In genomic region chr17:1735834-1736347, GRCh38 we compare ENCODE assay signal across 1 cellular context.
TF ChIP-seq lines count a peak whose summit lies in the region.

No MANE protein-coding gene starts in this region.

TF ChIP-seq in HepG2, 621 proteins besides CTCF, POLR2A, EP300 and RAD21 (continued from another document and continues in another):
- TF ChIP-seq TEF (CRISPR knock-in tag; IDR thresholded peaks at IDR 0.05) (0 out of 2 replicates have a peak, but pooled peaks have one; percentile 5), ZNF382 (CRISPR knock-in tag; IDR thresholded peaks at IDR 0.05; ENCODE audit: borderline replicate concordance) (no peak), PCBP1 (IDR thresholded peaks at IDR 0.05; ENCODE audit: borderline replicate concordance, low read depth, low read length) (no peak; the same call in 1 of the 2 replicates), HMGXB4 (CRISPR knock-in tag; IDR thresholded peaks at IDR 0.05; ENCODE audit: borderline replicate concordance in 1 of 2, low read depth in 1 of 2) (peak in 1 of 2 experiments; percentile 56; a peak in 1 of 4 replicates), ZNF180 (CRISPR knock-in tag; IDR thresholded peaks at IDR 0.05; ENCODE audit: borderline replicate concordance, low read depth) (no peak), MTA1 (CRISPR knock-in tag; IDR thresholded peaks at IDR 0.05; ENCODE audit: borderline replicate concordance) (peak; percentile 35), ZNF160 (CRISPR knock-in tag; IDR thresholded peaks at IDR 0.05) (0 out of 2 replicates have a peak, but pooled peaks have one; percentile 19), ZNF446 (CRISPR knock-in tag; IDR thresholded peaks at IDR 0.05) (0 out of 2 replicates have a peak, but pooled peaks have one; percentile 31), RARA (CRISPR knock-in tag; IDR thresholded peaks at IDR 0.05) (no peak), HNRNPL (IDR thresholded peaks at IDR 0.05; ENCODE audit: low read depth, low read length) (peak; percentile 63), SCMH1 (CRISPR knock-in tag; IDR thresholded peaks at IDR 0.05; ENCODE audit: borderline replicate concordance) (no peak), ZNF510 (CRISPR knock-in tag; IDR thresholded peaks at IDR 0.05; ENCODE audit: low read depth) (0 out of 2 replicates have a peak, but pooled peaks have one; percentile 27), ZBTB7A (CRISPR knock-in tag; IDR thresholded peaks at IDR 0.05) (peak; percentile 8; the same call in 1 of the 2 replicates), ZNF780A (CRISPR knock-in tag; IDR thresholded peaks at IDR 0.05) (0 out of 2 replicates have a peak, but pooled peaks have one; percentile 6), ZNF260 (CRISPR knock-in tag; IDR thresholded peaks at IDR 0.05; ENCODE audit: borderline replicate concordance, low read depth) (no peak), ZNF138 (CRISPR knock-in tag; IDR thresholded peaks at IDR 0.05; ENCODE audit: low read depth) (0 out of 2 replicates have a peak, but pooled peaks have one; percentile 59), STAT6 (CRISPR knock-in tag; IDR thresholded peaks at IDR 0.05; ENCODE audit: borderline replicate concordance) (no peak), CCAR2 (optimal IDR thresholded peaks at IDR 0.05; ENCODE audit: low read depth, low read length) (no peak), ZNF343 (CRISPR knock-in tag; IDR thresholded peaks at IDR 0.05) (0 out of 2 replicates have a peak, but pooled peaks have one; percentile 54), ZNF761 (CRISPR knock-in tag; conservative IDR thresholded peaks at IDR 0.05) (0 out of 2 replicates have a peak, but pooled peaks have one; percentile 65), ZNF251 (CRISPR knock-in tag; IDR thresholded peaks at IDR 0.05) (0 out of 2 replicates have a peak, but pooled peaks have one; percentile 86), JUN (CRISPR knock-in tag; IDR thresholded peaks at IDR 0.05) (no peak), GTF3A (CRISPR knock-in tag; conservative IDR thresholded peaks at IDR 0.05) (peak; percentile 72), SRSF1 (optimal IDR thresholded peaks at IDR 0.05; ENCODE audit: low read depth, low read length) (peak; percentile 53), ZNF775 (CRISPR knock-in tag; IDR thresholded peaks at IDR 0.05; ENCODE audit: borderline replicate concordance) (no peak; the same call in 1 of the 2 replicates), ZNF788 (CRISPR knock-in tag; IDR thresholded peaks at IDR 0.05; ENCODE audit: borderline replicate concordance) (peak; percentile 60; the same call in 1 of the 2 replicates), HNF4A (CRISPR knock-in tag; IDR thresholded peaks at IDR 0.05) (peak; percentile 48), HOXA9 (CRISPR knock-in tag; IDR thresholded peaks at IDR 0.05; ENCODE audit: borderline replicate concordance) (no peak), DPF2 (CRISPR knock-in tag; IDR thresholded peaks at IDR 0.05; ENCODE audit: borderline replicate concordance, low read depth) (0 out of 2 replicates have a peak, but pooled peaks have one; percentile 28), ZNF883 (CRISPR knock-in tag; IDR thresholded peaks at IDR 0.05; ENCODE audit: not compliant biosample characterization) (peak; percentile 55), ZNF724P (CRISPR knock-in tag; IDR thresholded peaks at IDR 0.05; ENCODE audit: borderline replicate concordance) (0 out of 2 replicates have a peak, but pooled peaks have one; percentile 17), ZNF225 (CRISPR knock-in tag; IDR thresholded peaks at IDR 0.05) (0 out of 2 replicates have a peak, but pooled peaks have one; percentile 3), ZNF713 (CRISPR knock-in tag; IDR thresholded peaks at IDR 0.05) (no peak), YEATS2 (CRISPR knock-in tag; IDR thresholded peaks at IDR 0.05; ENCODE audit: borderline replicate concordance) (0 out of 2 replicates have a peak, but pooled peaks have one; percentile 28), MIXL1 (CRISPR knock-in tag; IDR thresholded peaks at IDR 0.05) (no peak), ZSCAN31 (CRISPR knock-in tag; IDR thresholded peaks at IDR 0.05; ENCODE audit: low read depth) (peak; percentile 63; the same call in 1 of the 2 replicates)
- TF ChIP-seq, protein P1, sequence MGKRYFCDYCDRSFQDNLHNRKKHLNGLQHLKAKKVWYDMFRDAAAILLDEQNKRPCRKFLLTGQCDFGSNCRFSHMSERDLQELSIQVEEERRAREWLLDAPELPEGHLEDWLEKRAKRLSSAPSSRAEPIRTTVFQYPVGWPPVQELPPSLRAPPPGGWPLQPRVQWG (CRISPR knock-in tag; IDR thresholded peaks at IDR 0.05; ENCODE audit: borderline replicate concordance, low read depth): no peak
- TF ChIP-seq, protein P2, sequence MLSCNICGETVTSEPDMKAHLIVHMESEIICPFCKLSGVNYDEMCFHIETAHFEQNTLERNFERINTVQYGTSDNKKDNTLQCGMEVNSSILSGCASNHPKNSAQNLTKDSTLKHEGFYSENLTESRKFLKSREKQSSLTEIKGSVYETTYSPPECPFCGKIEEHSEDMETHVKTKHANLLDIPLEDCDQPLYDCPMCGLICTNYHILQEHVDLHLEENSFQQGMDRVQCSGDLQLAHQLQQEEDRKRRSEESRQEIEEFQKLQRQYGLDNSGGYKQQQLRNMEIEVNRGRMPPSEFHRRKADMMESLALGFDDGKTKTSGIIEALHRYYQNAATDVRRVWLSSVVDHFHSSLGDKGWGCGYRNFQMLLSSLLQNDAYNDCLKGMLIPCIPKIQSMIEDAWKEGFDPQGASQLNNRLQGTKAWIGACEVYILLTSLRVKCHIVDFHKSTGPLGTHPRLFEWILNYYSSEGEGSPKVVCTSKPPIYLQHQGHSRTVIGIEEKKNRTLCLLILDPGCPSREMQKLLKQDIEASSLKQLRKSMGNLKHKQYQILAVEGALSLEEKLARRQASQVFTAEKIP (CRISPR knock-in tag; IDR thresholded peaks at IDR 0.05; ENCODE audit: borderline replicate concordance): no peak
- TF ChIP-seq, protein P3, sequence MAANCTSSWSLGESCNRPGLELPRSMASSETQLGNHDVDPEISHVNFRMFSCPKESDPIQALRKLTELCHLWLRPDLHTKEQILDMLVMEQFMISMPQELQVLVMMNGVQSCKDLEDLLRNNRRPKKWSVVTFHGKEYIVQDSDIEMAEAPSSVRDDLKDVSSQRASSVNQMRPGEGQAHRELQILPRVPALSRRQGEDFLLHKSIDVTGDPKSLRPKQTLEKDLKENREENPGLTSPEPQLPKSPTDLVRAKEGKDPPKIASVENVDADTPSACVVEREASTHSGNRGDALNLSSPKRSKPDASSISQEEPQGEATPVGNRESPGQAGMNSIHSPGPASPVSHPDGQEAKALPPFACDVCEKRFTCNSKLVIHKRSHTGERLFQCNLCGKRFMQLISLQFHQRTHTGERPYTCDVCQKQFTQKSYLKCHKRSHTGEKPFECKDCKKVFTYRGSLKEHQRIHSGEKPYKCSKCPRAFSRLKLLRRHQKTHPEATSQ (CRISPR knock-in tag; IDR thresholded peaks at IDR 0.05; ENCODE audit: borderline replicate concordance): no peak
- TF ChIP-seq, protein P4, sequence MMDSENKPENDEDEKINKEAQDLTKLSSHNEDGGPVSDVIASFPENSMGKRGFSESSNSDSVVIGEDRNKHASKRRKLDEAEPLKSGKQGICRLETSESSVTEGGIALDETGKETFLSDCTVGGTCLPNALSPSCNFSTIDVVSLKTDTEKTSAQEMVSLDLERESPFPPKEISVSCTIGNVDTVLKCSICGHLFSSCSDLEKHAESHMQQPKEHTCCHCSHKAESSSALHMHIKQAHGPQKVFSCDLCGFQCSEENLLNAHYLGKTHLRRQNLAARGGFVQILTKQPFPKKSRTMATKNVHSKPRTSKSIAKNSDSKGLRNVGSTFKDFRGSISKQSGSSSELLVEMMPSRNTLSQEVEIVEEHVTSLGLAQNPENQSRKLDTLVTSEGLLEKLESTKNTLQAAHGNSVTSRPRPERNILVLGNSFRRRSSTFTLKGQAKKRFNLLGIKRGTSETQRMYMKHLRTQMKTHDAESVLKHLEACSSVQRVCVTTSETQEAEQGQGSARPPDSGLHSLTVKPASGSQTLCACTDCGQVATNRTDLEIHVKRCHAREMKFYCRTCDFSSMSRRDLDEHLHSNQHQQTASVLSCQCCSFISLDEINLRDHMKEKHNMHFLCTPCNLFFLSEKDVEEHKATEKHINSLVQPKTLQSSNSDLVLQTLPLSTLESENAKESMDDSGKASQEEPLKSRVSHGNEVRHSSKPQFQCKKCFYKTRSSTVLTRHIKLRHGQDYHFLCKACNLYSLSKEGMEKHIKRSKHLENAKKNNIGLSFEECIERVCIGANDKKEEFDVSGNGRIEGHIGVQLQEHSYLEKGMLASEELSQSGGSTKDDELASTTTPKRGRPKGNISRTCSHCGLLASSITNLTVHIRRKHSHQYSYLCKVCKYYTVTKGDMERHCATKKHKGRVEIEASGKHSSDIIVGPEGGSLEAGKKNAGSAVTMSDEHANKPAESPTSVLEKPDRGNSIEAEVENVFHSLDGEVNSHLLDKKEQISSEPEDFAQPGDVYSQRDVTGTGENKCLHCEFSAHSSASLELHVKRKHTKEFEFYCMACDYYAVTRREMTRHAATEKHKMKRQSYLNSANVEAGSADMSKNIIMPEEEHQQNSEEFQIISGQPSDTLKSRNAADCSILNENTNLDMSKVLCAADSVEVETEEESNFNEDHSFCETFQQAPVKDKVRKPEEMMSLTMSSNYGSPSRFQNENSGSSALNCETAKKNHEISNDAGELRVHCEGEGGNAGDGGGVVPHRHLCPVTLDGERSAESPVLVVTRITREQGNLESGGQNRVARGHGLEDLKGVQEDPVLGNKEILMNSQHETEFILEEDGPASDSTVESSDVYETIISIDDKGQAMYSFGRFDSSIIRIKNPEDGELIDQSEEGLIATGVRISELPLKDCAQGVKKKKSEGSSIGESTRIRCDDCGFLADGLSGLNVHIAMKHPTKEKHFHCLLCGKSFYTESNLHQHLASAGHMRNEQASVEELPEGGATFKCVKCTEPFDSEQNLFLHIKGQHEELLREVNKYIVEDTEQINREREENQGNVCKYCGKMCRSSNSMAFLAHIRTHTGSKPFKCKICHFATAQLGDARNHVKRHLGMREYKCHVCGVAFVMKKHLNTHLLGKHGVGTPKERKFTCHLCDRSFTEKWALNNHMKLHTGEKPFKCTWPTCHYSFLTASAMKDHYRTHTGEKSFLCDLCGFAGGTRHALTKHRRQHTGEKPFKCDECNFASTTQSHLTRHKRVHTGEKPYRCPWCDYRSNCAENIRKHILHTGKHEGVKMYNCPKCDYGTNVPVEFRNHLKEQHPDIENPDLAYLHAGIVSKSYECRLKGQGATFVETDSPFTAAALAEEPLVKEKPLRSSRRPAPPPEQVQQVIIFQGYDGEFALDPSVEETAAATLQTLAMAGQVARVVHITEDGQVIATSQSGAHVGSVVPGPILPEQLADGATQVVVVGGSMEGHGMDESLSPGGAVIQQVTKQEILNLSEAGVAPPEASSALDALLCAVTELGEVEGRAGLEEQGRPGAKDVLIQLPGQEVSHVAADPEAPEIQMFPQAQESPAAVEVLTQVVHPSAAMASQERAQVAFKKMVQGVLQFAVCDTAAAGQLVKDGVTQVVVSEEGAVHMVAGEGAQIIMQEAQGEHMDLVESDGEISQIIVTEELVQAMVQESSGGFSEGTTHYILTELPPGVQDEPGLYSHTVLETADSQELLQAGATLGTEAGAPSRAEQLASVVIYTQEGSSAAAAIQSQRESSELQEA (CRISPR knock-in tag; IDR thresholded peaks at IDR 0.05; ENCODE audit: not compliant biosample characterization): no peak
- TF ChIP-seq, protein P5, sequence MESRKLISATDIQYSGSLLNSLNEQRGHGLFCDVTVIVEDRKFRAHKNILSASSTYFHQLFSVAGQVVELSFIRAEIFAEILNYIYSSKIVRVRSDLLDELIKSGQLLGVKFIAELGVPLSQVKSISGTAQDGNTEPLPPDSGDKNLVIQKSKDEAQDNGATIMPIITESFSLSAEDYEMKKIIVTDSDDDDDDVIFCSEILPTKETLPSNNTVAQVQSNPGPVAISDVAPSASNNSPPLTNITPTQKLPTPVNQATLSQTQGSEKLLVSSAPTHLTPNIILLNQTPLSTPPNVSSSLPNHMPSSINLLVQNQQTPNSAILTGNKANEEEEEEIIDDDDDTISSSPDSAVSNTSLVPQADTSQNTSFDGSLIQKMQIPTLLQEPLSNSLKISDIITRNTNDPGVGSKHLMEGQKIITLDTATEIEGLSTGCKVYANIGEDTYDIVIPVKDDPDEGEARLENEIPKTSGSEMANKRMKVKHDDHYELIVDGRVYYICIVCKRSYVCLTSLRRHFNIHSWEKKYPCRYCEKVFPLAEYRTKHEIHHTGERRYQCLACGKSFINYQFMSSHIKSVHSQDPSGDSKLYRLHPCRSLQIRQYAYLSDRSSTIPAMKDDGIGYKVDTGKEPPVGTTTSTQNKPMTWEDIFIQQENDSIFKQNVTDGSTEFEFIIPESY (CRISPR knock-in tag; IDR thresholded peaks at IDR 0.05): no peak
